In genomic region chr4:173448103-173448502, GRCh38 we compare ENCODE assay signal across 11 cellular contexts. TPM values are rescaled to one million over a fixed set of nuclear protein-coding genes. Genes with fewer than 3 reads are reported as not detected.
DNase-seq lines count a peak whose midpoint lies in the region; ATAC-seq, FAIRE-seq and TF ChIP-seq lines count a peak whose summit lies in the region.
"Had no signal": no experiment of that assay in that cellular context is flagged by ENCODE, and none has a peak within 500 bp of the region (broad histone marks: within the 10 kb centered on the region; RNA-seq: fewer than 3 reads in every experiment).

No MANE protein-coding gene starts in this region.

- H3K79me2 ChIP-seq in SK-N-SH (ENCODE audit: insufficient read depth): no peaks in the 10 kb centered on the region
- H3K79me2 ChIP-seq: parathyroid adenoma had no signal

- H3K4me3 ChIP-seq in SK-N-SH (ENCODE audit: low read depth in 2 of 2, low read length in 1 of 2) (no peak overlapping the region), transverse colon (no peak overlapping the region)
- H3K4me3 ChIP-seq: GM12878 had no signal

- no peaks in the 10 kb centered on the region for H3K9me2 ChIP-seq in SK-N-SH

- no peaks in the 10 kb centered on the region for H3F3A ChIP-seq in SK-N-SH (replicated peaks; ENCODE audit: insufficient read depth)

- H3K4me1 ChIP-seq in SK-N-SH (ENCODE audit: control insufficient read depth in 1 of 2, insufficient read depth in 2 of 2, low read depth in 1 of 2, low read length in 1 of 2) (peaks cover 19 to 28% of the 10 kb centered on the region in 2 experiments; a peak in 3 of 4 replicates), transverse colon (peaks cover 0 to 6% (median 1%) of the 10 kb centered on the region in 4 donors)
- H3K4me1 ChIP-seq: parathyroid adenoma had no signal

- intact Hi-C loops in left cardiac atrium (cut with DNase I): no loop called here
- intact Hi-C loops in transverse colon (cut with DNase I; ENCODE audit: low total_unique reads): no loop called here

- TF ChIP-seq POLR2A in transverse colon (IDR thresholded peaks at IDR 0.05): no peak

- H3K36me3 ChIP-seq in SK-N-SH (replicated peaks in 1 of 2; ENCODE audit: control insufficient read depth in 1 of 2, insufficient read depth in 2 of 2, low read length in 1 of 2) (no peaks in the 10 kb centered on the region), transverse colon (no peaks in the 10 kb centered on the region)

- 51% methylated on average over 2 of the region's 2 CpGs for WGBS in SK-N-SH (ENCODE audit: low lambda C conversion rate)
- WGBS in transverse colon (ENCODE audit: low coverage in 1 of 2), 2 donors: 59 to 76% methylated on average over 2 of the region's 2 CpGs

- H4K20me1 ChIP-seq in SK-N-SH (ENCODE audit: insufficient read depth): no peaks in the 10 kb centered on the region

- TF ChIP-seq EP300 in SK-N-SH (IDR thresholded peaks at IDR 0.05; ENCODE audit: borderline replicate concordance in 1 of 2, low read depth in 1 of 2, low read length in 1 of 2) (peak in 1 of 2 experiments; percentile 38; a peak in 2 of 4 replicates), transverse colon (IDR thresholded peaks at IDR 0.05; ENCODE audit: low read depth) (no peak)

- H2AFZ ChIP-seq in SK-N-SH (ENCODE audit: low read depth): no peak overlapping the region
- H2AFZ ChIP-seq: parathyroid adenoma had no signal

- peak overlapping the region; percentile 40 to 98; a peak in 3 of 4 replicates for H3K27ac ChIP-seq in SK-N-SH (ENCODE audit: low read depth in 2 of 2, low read length in 1 of 2)
- peak overlapping the region in 3 of 4 donors; percentile 28 to 61 (median 52) for H3K27ac ChIP-seq in transverse colon
- H3K27ac ChIP-seq: 22Rv1, parathyroid adenoma had no signal

- peak; percentile 20 to 60 for ATAC-seq in left cardiac atrium

- no peak overlapping the region for H3K9ac ChIP-seq in SK-N-SH
- H3K9ac ChIP-seq: parathyroid adenoma had no signal

- CTCF ChIA-PET in SK-N-SH (lab: Yijun Ruan, JAX): interaction anchor here (1.4 kb wide), 1 partner anchor 23 kb away, joined by 3 read pairs; no protein-coding TSS in a partner anchor

- H3K9me3 ChIP-seq in SK-N-SH (no peaks in the 10 kb centered on the region), transverse colon (no peaks in the 10 kb centered on the region)

- peak overlapping the region; percentile 25; the same call in 1 of the 2 replicates for H3K4me2 ChIP-seq in SK-N-SH

- TF ChIP-seq CTCF in SK-N-SH (IDR thresholded peaks at IDR 0.05): no peak
- TF ChIP-seq CTCF in transverse colon (IDR thresholded peaks at IDR 0.05): no peak

- DNase-seq in DMS153 (lab: John Stamatoyannopoulos, UW) (peak; percentile 50), DMS153 treated with DMSO at 0.1 percent for 48 hours (lab: John Stamatoyannopoulos, UW; ENCODE audit: unreplicated experiment) (no peak), SK-N-SH (peak; percentile 47), left cardiac atrium (peak; percentile 43), transverse colon (peak; percentile 21), RCC 7860 (ENCODE audit: low spot score) (no peak), COLO829 (ENCODE audit: low spot score) (no peak)
- no peak for DNase-seq in central memory CD4-positive, alpha-beta T cell

- in situ Hi-C loops in transverse colon (cut with MboI; ENCODE audit: low pct_ligation_motif_present in 1 of 4, low pct_unique_long_range_greater_than_20kb in 1 of 4, low sequenced_read_pairs in 3 of 4): no loop called here

- TF ChIP-seq RAD21 in SK-N-SH (IDR thresholded peaks at IDR 0.05; ENCODE audit: low read length): peak; percentile 18; the same call in 1 of the 2 replicates

- POLR2A ChIA-PET in SK-N-SH (lab: Yijun Ruan, JAX): no interaction called here

- H3K27me3 ChIP-seq in SK-N-SH (ENCODE audit: insufficient read depth) (no peaks in the 10 kb centered on the region), transverse colon (no peaks in the 10 kb centered on the region)

- FAIRE-seq in RCC 7860 (lab: Jason Lieb, UNC): no peak
- FAIRE-seq: GM12878 had no signal

TF ChIP-seq in SK-N-SH, 30 proteins besides CTCF, POLR2A, EP300 and RAD21:
- peak; percentile 86 for TF ChIP-seq TCF12 (IDR thresholded peaks at IDR 0.05)
- TF ChIP-seq FOSL2 (IDR thresholded peaks at IDR 0.05; ENCODE audit: borderline replicate concordance, low read depth): no peak
- no peak for TF ChIP-seq PBX3 (IDR thresholded peaks at IDR 0.05)
- 0 out of 2 replicates have a peak, but pooled peaks have one; percentile 24 for TF ChIP-seq TEAD4 (IDR thresholded peaks at IDR 0.05; ENCODE audit: borderline replicate concordance, insufficient read depth)
- no peak for TF ChIP-seq MAX (IDR thresholded peaks at IDR 0.05; ENCODE audit: low read depth)
- TF ChIP-seq ZBTB33 (IDR thresholded peaks at IDR 0.05; ENCODE audit: borderline replicate concordance, low read depth): no peak
- TF ChIP-seq YY1 (IDR thresholded peaks at IDR 0.05; ENCODE audit: low read depth): no peak
- no peak for TF ChIP-seq NRF1 (IDR thresholded peaks at IDR 0.05; ENCODE audit: low read depth, low read length)
- TF ChIP-seq NFIC (IDR thresholded peaks at IDR 0.05; ENCODE audit: borderline replicate concordance): peak; percentile 73
- TF ChIP-seq RCOR1 (IDR thresholded peaks at IDR 0.05; ENCODE audit: low read length): peak; percentile 75; the same call in 1 of the 2 replicates
- TF ChIP-seq TAF1 (IDR thresholded peaks at IDR 0.05; ENCODE audit: borderline replicate concordance, low read depth, low read length): no peak
- no peak for TF ChIP-seq FOXM1 (IDR thresholded peaks at IDR 0.05; ENCODE audit: low read depth)
- TF ChIP-seq FOXJ3 (CRISPR knock-in tag; IDR thresholded peaks at IDR 0.05): no peak
- TF ChIP-seq CHD2 (IDR thresholded peaks at IDR 0.05; ENCODE audit: low read length, partially characterized antibody): peak; percentile 68
- peak; percentile 26; the same call in 1 of the 2 replicates for TF ChIP-seq POLR2AphosphoS5 (IDR thresholded peaks at IDR 0.05; ENCODE audit: low read depth, low read length)
- no peak for TF ChIP-seq RXRA (IDR thresholded peaks at IDR 0.05; ENCODE audit: borderline replicate concordance, low read depth)
- no peak for TF ChIP-seq RFX5 (IDR thresholded peaks at IDR 0.05; ENCODE audit: low read length)
- no peak for TF ChIP-seq USF1 (IDR thresholded peaks at IDR 0.05; ENCODE audit: borderline replicate concordance, low read depth)

RNA-seq across cellular contexts. Expression of gene SCRG1, which starts 49.2 kb away (rescaled TPM):
- 0.16 and 0.24 TPM in 2 replicates for polyA plus RNA-seq in SK-N-SH (2012; rRNA removed)
- polyA plus RNA-seq in SK-N-SH (2012; cell fraction: cytosol; rRNA removed): 0.20 and 0.26 TPM in 2 replicates
- 0.13 and 0.20 TPM in 2 replicates for polyA plus RNA-seq in SK-N-SH (2012; cell fraction: nucleus; rRNA removed)
- total RNA-seq in left cardiac atrium (1 to 10 TPM; 1.6 to 1.9 TPM), transverse colon (1 to 10 TPM in 2 of 4 donors, under 1 TPM in 2; 0.32 to 1.4 (median 1.0) TPM)
- total RNA-seq: GM12878 had no signal

Comparison
In these comparisons a context has a peak if more than half of its experiments do, and no peak if none do; other contexts are left out.
1. DNase-seq: peak in DMS153 (single experiment), SK-N-SH (single experiment), left cardiac atrium (single experiment) and transverse colon (single experiment); none in DMS153 treated with DMSO at 0.1 percent for 48 hours (single experiment), RCC 7860 (single experiment), central memory CD4-positive, alpha-beta T cell (single experiment) and COLO829 (single experiment).